In genomic region chr6:30804333-30804732, GRCh38 we compare ENCODE assay signal across 2 cellular contexts.
A peak's percentile ranks its signal among the peaks of the same experiment; 100 is the strongest.
TF ChIP-seq lines count a peak whose summit lies in the region.

No MANE protein-coding gene starts in this region.

TF ChIP-seq in IMR-90, 13 proteins besides CTCF, POLR2A, EP300 and RAD21:
- no peak for TF ChIP-seq BHLHE40 (IDR thresholded peaks at IDR 0.05; ENCODE audit: low read depth, low read length)
- no peak for TF ChIP-seq MAZ (IDR thresholded peaks at IDR 0.05; ENCODE audit: borderline replicate concordance, low read depth, low read length)
- no peak for TF ChIP-seq CHD1 (IDR thresholded peaks at IDR 0.05; ENCODE audit: low read depth, low read length)
- no peak for TF ChIP-seq ELK1 (IDR thresholded peaks at IDR 0.05; ENCODE audit: borderline replicate concordance, low read depth, low read length)
- TF ChIP-seq USF2 (IDR thresholded peaks at IDR 0.05; ENCODE audit: low read depth, low read length) = no peak
- TF ChIP-seq CEBPB (IDR thresholded peaks at IDR 0.05; ENCODE audit: low read depth, low read length) = no peak
- no peak for TF ChIP-seq NFE2L2 (IDR thresholded peaks at IDR 0.05; ENCODE audit: low read depth, low read length)
- TF ChIP-seq FOS (IDR thresholded peaks at IDR 0.05; ENCODE audit: low read depth, low read length) = no peak
- no peak for TF ChIP-seq RCOR1 (IDR thresholded peaks at IDR 0.05; ENCODE audit: insufficient replicate concordance, low read length)
- no peak for TF ChIP-seq SMC3 (IDR thresholded peaks at IDR 0.05; ENCODE audit: low read depth, low read length)
- TF ChIP-seq MXI1 (IDR thresholded peaks at IDR 0.05; ENCODE audit: borderline replicate concordance, low read depth, low read length) = no peak
- no peak for TF ChIP-seq MAFK (IDR thresholded peaks at IDR 0.05; ENCODE audit: low read depth, low read length)
- no peak for TF ChIP-seq RFX5 (IDR thresholded peaks at IDR 0.05; ENCODE audit: low read depth, low read length)

TF ChIP-seq in K562, 482 proteins besides CTCF, POLR2A, EP300 and RAD21:
- TF ChIP-seq EHMT2 (IDR thresholded peaks at IDR 0.05) (0 out of 2 replicates have a peak, but pooled peaks have one; percentile 39), SREBF1 (IDR thresholded peaks at IDR 0.05; ENCODE audit: borderline replicate concordance, low read depth, low read length) (no peak)
TF ChIP-seq in K562: peak in this region for 1.
